ENCODE assay signal across 1 cellular context in genomic region chr19:39467941-39468340, GRCh38.
TF ChIP-seq lines count a peak whose summit lies in the region.

No MANE protein-coding gene starts in this region.

TF ChIP-seq in GM12878, 131 proteins besides CTCF, POLR2A, EP300 and RAD21:
- TF ChIP-seq CREM (IDR thresholded peaks at IDR 0.05; ENCODE audit: low read depth) (no peak), MYC (IDR thresholded peaks at IDR 0.05; ENCODE audit: insufficient read depth, insufficient read length, insufficient replicate concordance, low read length, severe bottlenecking) (no peak), POLR2AphosphoS5 (IDR thresholded peaks at IDR 0.05; ENCODE audit: low read length) (peak; percentile 36; the same call in 1 of the 2 replicates)
